In the genomic region with DNA sequence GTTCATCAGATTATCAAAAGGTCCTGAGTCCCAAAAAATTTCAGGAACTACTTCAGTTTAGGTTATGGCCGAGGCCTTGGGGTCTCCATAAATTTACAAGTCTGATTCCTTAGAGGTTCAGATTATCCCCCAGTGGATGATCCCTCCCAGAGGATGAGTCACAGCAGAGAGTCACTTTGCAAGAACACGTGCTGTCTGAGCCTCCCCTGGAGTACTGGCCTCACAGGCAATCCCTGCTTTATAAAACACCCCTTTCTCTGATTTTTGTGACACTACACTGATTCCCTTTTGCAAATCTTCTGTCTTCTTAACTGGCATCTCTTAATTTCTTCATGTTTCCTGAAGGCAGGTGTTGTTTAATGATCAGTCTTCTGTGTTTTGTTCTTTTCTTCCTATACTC, we compare ENCODE assay signal across 1 cellular context.
A peak's percentile ranks its signal among the peaks of the same experiment; 100 is the strongest.
TF ChIP-seq lines count a peak whose summit lies in the region.

No MANE protein-coding gene starts in this region.

TF ChIP-seq in H1, 55 proteins besides CTCF, POLR2A, EP300 and RAD21 (continued from another document):
- TF ChIP-seq, protein P1, sequence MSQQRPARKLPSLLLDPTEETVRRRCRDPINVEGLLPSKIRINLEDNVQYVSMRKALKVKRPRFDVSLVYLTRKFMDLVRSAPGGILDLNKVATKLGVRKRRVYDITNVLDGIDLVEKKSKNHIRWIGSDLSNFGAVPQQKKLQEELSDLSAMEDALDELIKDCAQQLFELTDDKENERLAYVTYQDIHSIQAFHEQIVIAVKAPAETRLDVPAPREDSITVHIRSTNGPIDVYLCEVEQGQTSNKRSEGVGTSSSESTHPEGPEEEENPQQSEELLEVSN (IDR thresholded peaks at IDR 0.05): 0 out of 2 replicates have a peak, but pooled peaks have one; percentile 23
- TF ChIP-seq JUND (IDR thresholded peaks at IDR 0.05; ENCODE audit: low read length): peak; percentile 23; the same call in 1 of the 2 replicates
- no peak for TF ChIP-seq GTF2F1 (IDR thresholded peaks at IDR 0.05; ENCODE audit: borderline replicate concordance, low read depth, low read length)
- no peak for TF ChIP-seq SRF (IDR thresholded peaks at IDR 0.05; ENCODE audit: low read depth, low read length)
- TF ChIP-seq RNF2 (IDR thresholded peaks at IDR 0.05; ENCODE audit: borderline replicate concordance, low read depth, low read length, missing control alignments, poor library complexity, severe bottlenecking): no peak
